8 cellular contexts compared by ENCODE assay signal in genomic region chr10:13346280-13346819, GRCh38. TPM values are rescaled to one million over a fixed set of nuclear protein-coding genes. Genes with fewer than 3 reads are reported as not detected.
A peak's percentile ranks its signal among the peaks of the same experiment; 100 is the strongest.
DNase-seq lines count a peak whose midpoint lies in the region; ATAC-seq and TF ChIP-seq lines count a peak whose summit lies in the region.

No MANE protein-coding gene starts in this region.

- TF ChIP-seq EP300 in gastroesophageal sphincter (IDR thresholded peaks at IDR 0.05) = no peak

- peaks cover 0 to 10% of the 10 kb centered on the region in 2 donors for H3K36me3 ChIP-seq in gastroesophageal sphincter

- H3K27me3 ChIP-seq in gastroesophageal sphincter = no peaks in the 10 kb centered on the region

- no peak for DNase-seq in activated CD8-positive, alpha-beta memory T cell treated with anti-CD3 and anti-CD28 coated beads, Interleukin-2, amount 10 ng/mL, durations not matched to agents 7 days and 5 days
- no peak for DNase-seq in activated CD8-positive, alpha-beta memory T cell treated with anti-CD3 and anti-CD28 coated beads for 24 hours
- DNase-seq in retinal pigment epithelial cell (ENCODE audit: low read depth) (no peak), iPS-NIHi7 (ENCODE audit: extremely low spot score) (no peak), NCI-H2171 treated with DMSO at 0.1 percent for 48 hours (lab: John Stamatoyannopoulos, UW) (no peak)

- peaks cover 49% of the 10 kb centered on the region for H3K4me1 Mint-ChIP-seq in activated CD8-positive, alpha-beta memory T cell treated with anti-CD3 and anti-CD28 coated beads, Interleukin-2, amount 10 ng/mL, durations not matched to agents 7 days and 5 days

- peak overlapping the region; percentile 79 for H3K27ac Mint-ChIP-seq in activated CD8-positive, alpha-beta memory T cell treated with anti-CD3 and anti-CD28 coated beads, Interleukin-2, amount 10 ng/mL, durations not matched to agents 7 days and 5 days

- ATAC-seq in activated CD8-positive, alpha-beta memory T cell treated with anti-CD3 and anti-CD28 coated beads, Interleukin-2, amount 10 ng/mL, durations not matched to agents 7 days and 5 days = no peak
- no peak for ATAC-seq in gastroesophageal sphincter
- no peak for ATAC-seq in HG03175 (IDR thresholded peaks at IDR 0.05; ENCODE audit: unreplicated experiment)

- CTCF ChIA-PET in activated CD8-positive, alpha-beta memory T cell treated with anti-CD3 and anti-CD28 coated beads, Interleukin-2, amount 10 ng/mL, durations not matched to agents 7 days and 5 days (lab: Charles Lee) = no interaction called here

- whole genome bisulfite sequencing in gastroesophageal sphincter (ENCODE audit: low coverage in 1 of 2), 2 donors = 1 to 6% methylated on average over 6 to 17 of the region's 17 CpGs

- H3K4me3 ChIP-seq in WI38 (ENCODE audit: low read depth, low read length) (peak overlapping the region; percentile 81), gastroesophageal sphincter (peak overlapping the region; percentile 79 to 86), retinal pigment epithelial cell (ENCODE audit: low read length) (peak overlapping the region; percentile 80)

- TF ChIP-seq POLR2A in gastroesophageal sphincter (IDR thresholded peaks at IDR 0.05) = no peak

- peak overlapping the region; percentile 79 for H3K4me3 Mint-ChIP-seq in activated CD8-positive, alpha-beta memory T cell treated with anti-CD3 and anti-CD28 coated beads, Interleukin-2, amount 10 ng/mL, durations not matched to agents 7 days and 5 days

- no peaks in the 10 kb centered on the region for H3K9me3 Mint-ChIP-seq in activated CD8-positive, alpha-beta memory T cell treated with anti-CD3 and anti-CD28 coated beads, Interleukin-2, amount 10 ng/mL, durations not matched to agents 7 days and 5 days (ENCODE audit: low read depth)

- H3K36me3 Mint-ChIP-seq in activated CD8-positive, alpha-beta memory T cell treated with anti-CD3 and anti-CD28 coated beads, Interleukin-2, amount 10 ng/mL, durations not matched to agents 7 days and 5 days = peaks cover 16% of the 10 kb centered on the region

- no peaks in the 10 kb centered on the region for H3K27me3 Mint-ChIP-seq in activated CD8-positive, alpha-beta memory T cell treated with anti-CD3 and anti-CD28 coated beads, Interleukin-2, amount 10 ng/mL, durations not matched to agents 7 days and 5 days

- no peak for TF ChIP-seq CTCF in WI38 (IDR thresholded peaks at IDR 0.05; ENCODE audit: low read depth, low read length)
- no peak for TF ChIP-seq CTCF in gastroesophageal sphincter (IDR thresholded peaks at IDR 0.05)
- no peak for TF ChIP-seq CTCF in retinal pigment epithelial cell (conservative IDR thresholded peaks at IDR 0.05; ENCODE audit: low read depth, low read length)

- H3K4me1 ChIP-seq in gastroesophageal sphincter = peaks cover 0 to 54% (median 5%) of the 10 kb centered on the region in 3 donors

- H3K27ac ChIP-seq in gastroesophageal sphincter = peak overlapping the region; percentile 93 to 99 (median 96)

- no peaks in the 10 kb centered on the region for H3K9me3 ChIP-seq in gastroesophageal sphincter

RNA-seq across cellular contexts. Expression of gene SEPHS1, which starts 1.7 kb away (rescaled TPM):
- 10 to 100 TPM; 48.9 to 55.2 TPM for total RNA-seq in activated CD8-positive, alpha-beta memory T cell treated with anti-CD3 and anti-CD28 coated beads, Interleukin-2, amount 10 ng/mL, durations not matched to agents 7 days and 5 days
- 10 to 100 TPM; 42.4 to 57.0 (median 45.5) TPM for total RNA-seq in gastroesophageal sphincter

RNA-seq across cellular contexts. Expression of gene PHYH, which starts 46.5 kb away (rescaled TPM):
- total RNA-seq in activated CD8-positive, alpha-beta memory T cell treated with anti-CD3 and anti-CD28 coated beads, Interleukin-2, amount 10 ng/mL, durations not matched to agents 7 days and 5 days = 10 to 100 TPM; 13.6 to 14.4 TPM
- 10 to 100 TPM; 31.9 to 53.4 (median 36.4) TPM for total RNA-seq in gastroesophageal sphincter
